In the genomic region with DNA sequence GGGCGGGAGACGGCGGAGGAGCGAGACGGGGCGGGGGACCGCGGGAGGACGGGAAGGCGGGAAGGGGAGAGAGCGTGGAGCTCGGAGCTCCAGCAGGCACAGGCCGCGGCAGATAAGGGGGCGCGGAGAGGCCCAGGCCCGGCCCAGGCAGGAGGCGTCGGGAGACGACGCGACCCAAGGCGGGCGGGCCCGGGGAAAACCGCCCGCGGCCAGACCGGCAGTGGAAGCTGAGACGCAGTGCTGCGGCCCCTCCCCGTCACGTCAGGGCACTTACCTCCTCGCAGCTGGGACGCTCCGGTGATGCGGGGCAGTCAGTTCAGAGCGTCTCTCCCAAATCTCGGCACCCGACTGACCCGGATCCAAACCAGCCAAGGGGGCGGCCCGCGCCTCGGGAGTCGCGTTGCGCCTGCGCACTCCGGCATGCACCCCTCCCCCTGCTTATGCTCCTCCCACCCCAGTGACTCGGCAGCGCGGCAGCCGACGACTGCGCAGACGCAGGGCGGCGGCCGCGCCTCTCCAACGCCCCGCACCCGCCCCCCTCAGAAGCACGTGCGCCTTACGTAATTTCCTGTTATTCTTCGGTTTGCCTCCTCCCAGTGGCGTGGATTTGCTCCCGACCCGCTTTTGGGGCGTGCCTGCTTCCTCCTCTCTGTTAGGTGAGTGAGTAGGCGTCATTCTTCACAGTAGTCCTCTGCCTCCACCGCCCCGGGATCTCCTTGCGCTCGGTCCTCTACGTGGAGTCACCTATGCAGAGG, we compare ENCODE assay signal across 8 cellular contexts. TPM values are rescaled to one million over a fixed set of nuclear protein-coding genes. Genes with fewer than 3 reads are reported as not detected.
DNase-seq lines count a peak whose midpoint lies in the region; ATAC-seq and TF ChIP-seq lines count a peak whose summit lies in the region.

A gene (minus strand): TSS at position 350 of the 755 bp plus-strand sequence. CDS start 3,814 bp downstream, outside the sequence.

- no peak for TF ChIP-seq CTCF in WERI-Rb-1 (IDR thresholded peaks at IDR 0.05; ENCODE audit: low read depth, low read length)
- no peak for TF ChIP-seq CTCF in mammary epithelial cell (conservative IDR thresholded peaks at IDR 0.05 in 1 of 2, IDR thresholded peaks at IDR 0.05 in 1 of 2; ENCODE audit: extremely low read depth in 1 of 2, insufficient read depth in 1 of 2, low read depth in 1 of 2, low read length in 2 of 2)
- no peak for TF ChIP-seq CTCF in smooth muscle cell (IDR thresholded peaks at IDR 0.05; ENCODE audit: borderline replicate concordance, insufficient read depth, poor library complexity, severe bottlenecking)

- in situ Hi-C loops in ACHN (cut with HindIII; ENCODE audit: low pct_ligation_motif_present, low pct_unique_long_range_greater_than_20kb, low sequenced_read_pairs) (no loop called here), mammary epithelial cell (cut with MboI; ENCODE audit: low sequenced_read_pairs in 2 of 2) (loop anchor here (5.0 to 25.0 kb wide), 3 partner anchors 102 to 402 kb away; a partner anchor contains a TSS)

- H3K4me3 ChIP-seq in WERI-Rb-1 (ENCODE audit: low read depth, low read length) (peak within 1 kb of the TSS; percentile 76), mammary epithelial cell (replicated peaks in 1 of 3; ENCODE audit: insufficient read depth in 1 of 3, low read depth in 2 of 3, low read length in 3 of 3) (peak within 1 kb of the TSS; percentile 76 to 99 (median 97)), smooth muscle cell (peak within 1 kb of the TSS; percentile 75)

- H3K9me3 ChIP-seq in WERI-Rb-1 (ENCODE audit: severe bottlenecking) (no peaks in the 10 kb centered on the region), mammary epithelial cell (replicated peaks; ENCODE audit: insufficient read depth, low read length) (no peaks in the 10 kb centered on the region), smooth muscle cell (replicated peaks; ENCODE audit: low read depth) (no peaks in the 10 kb centered on the region)

- H3K27me3 ChIP-seq in WERI-Rb-1 (ENCODE audit: insufficient read depth, low read depth, severe bottlenecking): no peaks in the 10 kb centered on the region
- no peaks in the 10 kb centered on the region for H3K27me3 ChIP-seq in mammary epithelial cell (ENCODE audit: insufficient read depth, low read length)
- H3K27me3 ChIP-seq in smooth muscle cell (ENCODE audit: low read depth): no peaks in the 10 kb centered on the region

- ATAC-seq in GM18873 (IDR thresholded peaks at IDR 0.05; ENCODE audit: low FRiP score, unreplicated experiment): peak; percentile 64
- peak; percentile 78 for ATAC-seq in HG03139 (IDR thresholded peaks at IDR 0.05; ENCODE audit: unreplicated experiment)

- WGBS in mammary epithelial cell (ENCODE audit: low coverage, missing lambda C conversion rate): 0% methylated on average over 11 of the region's 78 CpGs
- under 1% methylated on average over 55 of the region's 78 CpGs for WGBS in smooth muscle cell (ENCODE audit: low lambda C conversion rate)

- H3K79me2 ChIP-seq in mammary epithelial cell (ENCODE audit: insufficient read depth, low read length) (peaks cover 56% of the 10 kb centered on the region), smooth muscle cell (ENCODE audit: low read depth) (peaks cover 45% of the 10 kb centered on the region)

- H3K4me1 ChIP-seq in mammary epithelial cell (ENCODE audit: insufficient read depth, low read length): peaks cover 39% of the 10 kb centered on the region
- peaks cover 23% of the 10 kb centered on the region for H3K4me1 ChIP-seq in smooth muscle cell (ENCODE audit: low read depth)

- peak; percentile 97 for DNase-seq in ACHN
- peak; percentile 98 for DNase-seq in NCI-H2227 (lab: John Stamatoyannopoulos, UW; ENCODE audit: unreplicated experiment)
- DNase-seq in WERI-Rb-1: peak; percentile 97
- peak; percentile 98 for DNase-seq in mammary epithelial cell
- peak; percentile 98 for DNase-seq in iPS-NIHi11 (ENCODE audit: low spot score)
- peak; percentile 93 for DNase-seq in smooth muscle cell (lab: John Stamatoyannopoulos, UW; ENCODE audit: unreplicated experiment)

- no TSS peak for BruUV-seq in mammary epithelial cell (replicated peaks; lab: Mats Ljungman, UMichigan)

- H3K36me3 ChIP-seq in WERI-Rb-1 (peaks cover 12% of the 10 kb centered on the region), mammary epithelial cell (ENCODE audit: insufficient read depth, low read length) (no peaks in the 10 kb centered on the region), smooth muscle cell (ENCODE audit: low read depth) (no peaks in the 10 kb centered on the region)

- H3K9ac ChIP-seq in mammary epithelial cell (ENCODE audit: insufficient read depth, low read length) (peak within 1 kb of the TSS; percentile 98), smooth muscle cell (ENCODE audit: low read depth) (peak within 1 kb of the TSS; percentile 93)

- peak within 1 kb of the TSS; percentile 87 for H3K27ac ChIP-seq in WERI-Rb-1
- peak within 1 kb of the TSS; percentile 97 for H3K27ac ChIP-seq in mammary epithelial cell (ENCODE audit: insufficient read depth, low read depth, low read length)
- H3K27ac ChIP-seq in smooth muscle cell (ENCODE audit: low read depth): peak within 1 kb of the TSS; percentile 93

- CTCF ChIA-PET in mammary epithelial cell (lab: Charles Lee; ENCODE audit: low non-redundant PET): no interaction called here

- H2AFZ ChIP-seq in mammary epithelial cell (ENCODE audit: low read depth, low read length) (peak within 1 kb of the TSS; percentile 48), smooth muscle cell (ENCODE audit: low read depth) (peak within 1 kb of the TSS; percentile 92)

- intact Hi-C loops in mammary epithelial cell (cut with micrococcal nuclease): loop anchor here (2.0 to 10.0 kb wide), 3 partner anchors 24 to 524 kb away; a partner anchor contains a TSS

- H3K4me2 ChIP-seq in mammary epithelial cell (ENCODE audit: insufficient read depth, low read depth, low read length) (peak within 1 kb of the TSS; percentile 93), smooth muscle cell (peak within 1 kb of the TSS; percentile 94)

- no peaks in the 10 kb centered on the region for H4K20me1 ChIP-seq in mammary epithelial cell (ENCODE audit: insufficient read depth, low read length)
- H4K20me1 ChIP-seq in smooth muscle cell (ENCODE audit: low read depth): peaks cover 36% of the 10 kb centered on the region

- dilution Hi-C loops in mammary epithelial cell (cut with HindIII; ENCODE audit: low sequenced_read_pairs): no loop called here

- peaks cover 5% of the 10 kb centered on the region for H3F3A ChIP-seq in smooth muscle cell (ENCODE audit: low read depth)

RNA-seq across cellular contexts. Expression of the gene that starts here (rescaled TPM):
- 10 to 100 TPM; 18.5 to 29.5 TPM for total RNA-seq in mammary epithelial cell
- 32.4 TPM for polyA plus RNA-seq in mammary epithelial cell
- 40.5 TPM for polyA minus RNA-seq in mammary epithelial cell
- total RNA-seq in smooth muscle cell: 32.8 and 42.3 TPM in 2 replicates
- polyA plus RNA-seq in smooth muscle cell: 33.1 and 37.6 TPM in 2 replicates

Comparison
In these comparisons a context has a peak if more than half of its experiments do, and no peak if none do; other contexts are left out.
1. Peak in every context shown above with its lines: DNase-seq, ATAC-seq, H3K4me3 ChIP-seq and H3K27ac ChIP-seq.